17 cellular contexts compared by ENCODE assay signal in the genomic region with DNA sequence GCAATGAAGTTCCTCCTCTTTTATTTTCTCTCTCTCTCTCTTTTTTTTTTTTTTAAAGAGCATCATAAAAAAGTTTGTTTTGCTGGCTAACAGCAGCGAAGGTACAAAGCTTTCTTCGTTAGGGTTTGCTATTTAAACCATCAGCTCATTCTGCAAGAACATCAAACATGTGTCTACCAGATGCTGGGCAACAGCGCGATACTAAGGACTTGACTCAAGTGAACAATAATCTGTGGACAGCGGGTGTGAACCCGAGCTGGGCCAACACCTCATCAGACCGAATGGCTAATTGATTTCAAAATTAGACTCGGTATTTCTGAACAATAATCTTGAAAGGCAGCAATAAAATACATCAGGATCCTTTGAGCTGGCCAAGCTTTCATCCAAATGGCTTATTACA.
"Had no signal": no experiment of that assay in that cellular context is flagged by ENCODE, and none has a peak within 500 bp of the region (broad histone marks: within the 10 kb centered on the region; RNA-seq: fewer than 3 reads in every experiment).

No MANE protein-coding gene starts in this region.

- H3K4me3 ChIP-seq: esophagus muscularis mucosa, spleen, testis had no signal

- ATAC-seq: activated CD8-positive, alpha-beta T cell treated with anti-CD3 and anti-CD28 coated beads, Interleukin-2, amount 10 ng/mL, durations not matched to agents 7 days and 5 days; activated naive CD8-positive, alpha-beta T cell treated with anti-CD3 and anti-CD28 coated beads, Interleukin-2, amount 50 U/mL, for 24 hours; left lobe of liver; stimulated activated memory B cell treated with anti-CD40 and anti-IgM and Interleukin-4, amounts not matched to agents 10 μg/mL and 1 μg/mL and 100 μg/mL, for 72 hours had no signal

- H3K9me3 ChIP-seq: esophagus muscularis mucosa, spleen, testis had no signal

- H3K27me3 ChIP-seq: esophagus muscularis mucosa, spleen, testis had no signal

- H3K27ac ChIP-seq: esophagus muscularis mucosa, spleen, testis had no signal

- DNase-seq: activated CD4-positive, alpha-beta T cell treated with anti-CD3 and anti-CD28 coated beads, Interleukin-2, amount 10 ng/mL, durations not matched to agents 7 days and 5 days; activated CD8-positive, alpha-beta T cell treated with anti-CD3 and anti-CD28 coated beads, Interleukin-2, amount 10 ng/mL, durations not matched to agents 7 days and 5 days; activated naive CD4-positive, alpha-beta T cell treated with anti-CD3 and anti-CD28 coated beads for 36 hours; activated naive CD8-positive, alpha-beta T cell treated with anti-CD3 and anti-CD28 coated beads, Interleukin-2, amount 50 U/mL, for 24 hours; activated T-cell treated with anti-CD3 and anti-CD28 coated beads, Interleukin-2, amount 50 U/mL, for 24 hours; effector CD4-positive, alpha-beta T cell; foreskin melanocyte; midbrain; occipital lobe; retina; spleen; stimulated activated CD4-positive, alpha-beta T cell treated with anti-CD3 and anti-CD28 coated beads, Interleukin-4, amount 100 ng/mL, for 4 hours; T1000; testis had no signal

- H3K4me1 ChIP-seq: esophagus muscularis mucosa, spleen, testis had no signal

- H3K36me3 ChIP-seq: esophagus muscularis mucosa, spleen had no signal
